In genomic region chr4:81844717-81845116, GRCh38 we compare ENCODE assay signal across 9 cellular contexts.
A peak's percentile ranks its signal among the peaks of the same experiment; 100 is the strongest.
DNase-seq lines count a peak whose midpoint lies in the region; ATAC-seq and TF ChIP-seq lines count a peak whose summit lies in the region.
"Had no signal": no experiment of that assay in that cellular context is flagged by ENCODE, and none has a peak within 500 bp of the region (broad histone marks: within the 10 kb centered on the region; RNA-seq: fewer than 3 reads in every experiment).

No MANE protein-coding gene starts in this region.

- 1% methylated on average over 3 of the region's 3 CpGs for WGBS in heart right ventricle, 2 donors

- H3K27me3 ChIP-seq in heart right ventricle, result no peaks in the 10 kb centered on the region

- POLR2A ChIA-PET in GM10248 (lab: Yijun Ruan, JAX), result no interaction called here

- H3K9ac ChIP-seq in SK-N-MC (ENCODE audit: insufficient read length), result no peak overlapping the region

- no peak overlapping the region for H3K4me3 ChIP-seq in SK-N-MC
- H3K4me3 ChIP-seq in heart right ventricle, result no peak overlapping the region
- H3K4me3 ChIP-seq: skin epidermis had no signal

- ATAC-seq in HG02642 (IDR thresholded peaks at IDR 0.05; ENCODE audit: poor library complexity, unreplicated experiment) (peak; percentile 89), heart right ventricle (peak; percentile 71 to 92 (median 87)), HG03025 (IDR thresholded peaks at IDR 0.05; ENCODE audit: low FRiP score, unreplicated experiment) (no peak)

- peak; percentile 82 for TF ChIP-seq CTCF in GM10248 (IDR thresholded peaks at IDR 0.05; ENCODE audit: control extremely low read depth, extremely low read depth, low read depth, missing control alignments)
- TF ChIP-seq CTCF in heart right ventricle (IDR thresholded peaks at IDR 0.05), result peak; percentile 62 to 90 (median 81)

- H3K36me3 ChIP-seq in SK-N-MC (ENCODE audit: insufficient read depth, low read length) (no peaks in the 10 kb centered on the region), heart right ventricle (no peaks in the 10 kb centered on the region)

- intact Hi-C loops in heart right ventricle (cut with DNase I), result loop anchor here in 9 of 10 donors (1.0 to 10.0 kb wide), 10 partner anchors 372 to 442 kb away; partner anchors contain the start of gene RASGEF1B (in 1 of the 9)

- H3K4me1 ChIP-seq in heart right ventricle, result peaks cover 0 to 10% (median 0%) of the 10 kb centered on the region in 9 donors

- H3K27ac ChIP-seq in SK-N-MC (no peak overlapping the region), heart right ventricle (no peak overlapping the region)
- H3K27ac ChIP-seq: skin epidermis had no signal

- DNase-seq in GM10248 (ENCODE audit: extremely low spot score) (peak; percentile 53), NCI-H1092 (lab: John Stamatoyannopoulos, UW) (peak; percentile 73), SK-N-MC (ENCODE audit: low read depth, low spot score) (peak; percentile 85), heart right ventricle (peak in 1 of 2 donors; percentile 69), pulmonary artery endothelial cell (ENCODE audit: low read depth, low spot score) (peak; percentile 39)
- DNase-seq in activated naive CD8-positive, alpha-beta T cell treated with anti-CD3 and anti-CD28 coated beads, Interleukin-2, amount 50 U/mL, for 16 hours (ENCODE audit: low read depth, low spot score), result peak; percentile 35

- H3K9me3 ChIP-seq in SK-N-MC (ENCODE audit: low read depth, low read length) (no peaks in the 10 kb centered on the region), heart right ventricle (no peaks in the 10 kb centered on the region)

- CTCF ChIA-PET in GM10248 (lab: Yijun Ruan, JAX), result interaction anchor here (0.8 to 7.6 kb wide), 17 partner anchors 8 to 517 kb away, joined by 3 to 90 read pairs (median 4); partner anchors contain the start of gene RASGEF1B
